Comparison of ENCODE assay signal across 9 cellular contexts in genomic region chr17:75087182-75087557, GRCh38. TPM values are rescaled to one million over a fixed set of nuclear protein-coding genes. Genes with fewer than 3 reads are reported as not detected.
DNase-seq lines count a peak whose midpoint lies in the region; ATAC-seq, FAIRE-seq and TF ChIP-seq lines count a peak whose summit lies in the region.
"Had no signal": no experiment of that assay in that cellular context is flagged by ENCODE, and none has a peak within 500 bp of the region (broad histone marks: within the 10 kb centered on the region; RNA-seq: fewer than 3 reads in every experiment).

No MANE protein-coding gene starts in this region.

- H3K9me3 Mint-ChIP-seq in T-helper 2 cell treated with Interferon-gamma antibody and Interleukin-4, amounts not matched to agents 5 μg/mL and 100 μg/mL, for 36 hours, result no peaks in the 10 kb centered on the region

- ATAC-seq in HepG2 (no peak), GM18520 (IDR thresholded peaks at IDR 0.05; ENCODE audit: unreplicated experiment) (no peak)

- peaks cover 97% of the 10 kb centered on the region for H3K4me1 ChIP-seq in HepG2 (ENCODE audit: insufficient read depth, low read length)
- H3K4me1 ChIP-seq in suprapubic skin, result peaks cover 52% of the 10 kb centered on the region

- TF ChIP-seq POLR2A in HepG2 (IDR thresholded peaks at IDR 0.05; ENCODE audit: insufficient read depth in 1 of 2, low read depth in 2 of 2, low read length in 2 of 2) (no peak), suprapubic skin (IDR thresholded peaks at IDR 0.05) (no peak)

- no peak; the same call in 1 of the 2 replicates for TF ChIP-seq RAD21 in HepG2 (CRISPR knock-in tag; IDR thresholded peaks at IDR 0.05)

- peak overlapping the region; percentile 90 for H3K4me2 ChIP-seq in HepG2 (ENCODE audit: low read depth, low read length)

- H3K4me3 Mint-ChIP-seq in T-helper 2 cell treated with Interferon-gamma antibody and Interleukin-4, amounts not matched to agents 5 μg/mL and 100 μg/mL, for 36 hours, result peak overlapping the region; percentile 79

- in situ Hi-C loops in astrocyte of the spinal cord (cut with HindIII; ENCODE audit: low sequenced_read_pairs), result no loop called here
- in situ Hi-C loops in HepG2 (cut with HindIII; ENCODE audit: extremely low pct_ligation_motif_present, low pct_unique_long_range_greater_than_20kb), result no loop called here

- H3K36me3 ChIP-seq in HepG2 (replicated peaks in 1 of 2; ENCODE audit: control insufficient read depth in 1 of 2, insufficient read depth in 2 of 2, low read length in 2 of 2) (no peaks in the 10 kb centered on the region), suprapubic skin (no peaks in the 10 kb centered on the region)

- POLR2A ChIA-PET in HepG2 (lab: Yijun Ruan, JAX), result interaction anchor here (0.7 to 3.8 kb wide), 13 partner anchors 8 to 202 kb away, joined by 3 to 20 read pairs (median 12); partner anchors contain the start of genes ARMC7, MRPL58 and SLC25A19

- CTCF ChIA-PET in HepG2 (lab: Yijun Ruan, JAX; ENCODE audit: low intra/inter-chr PET ratio, low total read pairs), result interaction anchor here (2.2 kb wide), 1 partner anchor 19 kb away, joined by 7 read pairs; no protein-coding TSS in a partner anchor

- H3K27ac ChIP-seq in HepG2 (ENCODE audit: extremely low read length, insufficient read depth, low read length) (peak overlapping the region; percentile 63), suprapubic skin (peak overlapping the region; percentile 87)

- H3K9me3 ChIP-seq in HepG2 (ENCODE audit: low read length) (no peaks in the 10 kb centered on the region), suprapubic skin (no peaks in the 10 kb centered on the region)

- 43% methylated on average over 12 of the region's 12 CpGs for WGBS in HepG2 (ENCODE audit: low lambda C conversion rate)
- WGBS in suprapubic skin, result 65% methylated on average over 12 of the region's 12 CpGs

- peak overlapping the region; percentile 72 for H3K27ac Mint-ChIP-seq in T-helper 2 cell treated with Interferon-gamma antibody and Interleukin-4, amounts not matched to agents 5 μg/mL and 100 μg/mL, for 36 hours

- peaks cover 37% of the 10 kb centered on the region for H3K4me1 Mint-ChIP-seq in T-helper 2 cell treated with Interferon-gamma antibody and Interleukin-4, amounts not matched to agents 5 μg/mL and 100 μg/mL, for 36 hours (ENCODE audit: low read depth)

- TF ChIP-seq CTCF in astrocyte of the spinal cord (IDR thresholded peaks at IDR 0.05; ENCODE audit: low read depth, low read length) (no peak), HepG2 (CRISPR knock-in tag; IDR thresholded peaks at IDR 0.05) (no peak), suprapubic skin (IDR thresholded peaks at IDR 0.05) (no peak)

- intact Hi-C loops in HepG2 (cut with micrococcal nuclease; ENCODE audit: unreplicated experiment), result loop anchor here (2.0 to 5.0 kb wide), 2 partner anchors 40 to 52 kb away; partner anchors contain the start of genes ATP5PD and KCTD2

- peaks cover 0 to 12% of the 10 kb centered on the region in 2 experiments; a peak in 2 of 5 replicates for H3K27me3 ChIP-seq in HepG2 (ENCODE audit: control insufficient read depth in 1 of 2, insufficient read depth in 2 of 2, low read length in 2 of 2)
- no peaks in the 10 kb centered on the region for H3K27me3 ChIP-seq in suprapubic skin

- H3K36me3 Mint-ChIP-seq in T-helper 2 cell treated with Interferon-gamma antibody and Interleukin-4, amounts not matched to agents 5 μg/mL and 100 μg/mL, for 36 hours (ENCODE audit: low read depth), result peaks cover 2% of the 10 kb centered on the region

- no peak overlapping the region for H2AFZ ChIP-seq in HepG2 (ENCODE audit: low read length)

- H3K9ac ChIP-seq in HepG2 (ENCODE audit: insufficient read depth, low read depth, low read length), result peak overlapping the region; percentile 66

- BruUV-seq in HepG2 (replicated peaks; lab: Mats Ljungman, UMichigan), result no TSS peak

- no peaks in the 10 kb centered on the region; the same call in 1 of the 2 replicates for H4K20me1 ChIP-seq in HepG2 (ENCODE audit: insufficient read depth, low read length)

- DNase-seq in T-helper 2 cell treated with Interferon-gamma antibody and Interleukin-4, amounts not matched to agents 5 μg/mL and 100 μg/mL, for 36 hours (ENCODE audit: low spot score), result no peak
- no peak for DNase-seq in T-helper 2 cell
- DNase-seq in astrocyte of the spinal cord (ENCODE audit: low read depth, low spot score), result no peak
- DNase-seq in HepG2 (ENCODE audit: low spot score), result no peak
- DNase-seq in suprapubic skin (ENCODE audit: low spot score in 2 of 2), result no peak
- no peak for DNase-seq in NCI-H748 (lab: John Stamatoyannopoulos, UW; ENCODE audit: unreplicated experiment)
- no peak for DNase-seq in NCI-H774 (lab: John Stamatoyannopoulos, UW)

- no peaks in the 10 kb centered on the region for H3K79me2 ChIP-seq in HepG2 (ENCODE audit: insufficient read depth, low read length)

- H3K4me3 ChIP-seq in astrocyte of the spinal cord (ENCODE audit: low read depth, low read length) (peak overlapping the region; percentile 44), HepG2 (replicated peaks in 1 of 3; ENCODE audit: insufficient read depth in 1 of 3, low read depth in 2 of 3, low read length in 3 of 3) (peak overlapping the region; percentile 57 to 76 (median 68)), suprapubic skin (peak overlapping the region; percentile 75)

- FAIRE-seq in HepG2 (lab: Jason Lieb, UNC), result no peak

- no peaks in the 10 kb centered on the region for H3K27me3 Mint-ChIP-seq in T-helper 2 cell treated with Interferon-gamma antibody and Interleukin-4, amounts not matched to agents 5 μg/mL and 100 μg/mL, for 36 hours (ENCODE audit: low read depth)

- TF ChIP-seq EP300 in HepG2 (IDR thresholded peaks at IDR 0.05; ENCODE audit: low read depth in 2 of 2, low read length in 2 of 2) (no peak), HepG2 (CRISPR knock-in tag; IDR thresholded peaks at IDR 0.05; ENCODE audit: borderline replicate concordance) (no peak), suprapubic skin (IDR thresholded peaks at IDR 0.05) (no peak)

RNA-seq across cellular contexts. Expression of gene SLC16A5, which starts 0.6 kb away (rescaled TPM):
- total RNA-seq in HepG2 (2016; rRNA removed; fragmentation: Illumina TruSeq; extraction: Trizol) (0.42 and 0.69 TPM in 2 replicates), suprapubic skin (10 to 100 TPM; 59.1 to 93.3 (median 61.4) TPM)
- 0.20 TPM in 1 of 2 replicates, not detected in the other for total RNA-seq in HepG2 (2016; cell fraction: cytosol; rRNA removed; fragmentation: Illumina TruSeq; extraction: Trizol; ENCODE audit: low read depth)
- 0.18 and 0.41 TPM in 2 replicates for total RNA-seq in HepG2 (2016; cell fraction: insoluble cytoplasmic fraction; rRNA removed; fragmentation: Illumina TruSeq; extraction: Trizol)
- total RNA-seq in HepG2 (2016; cell fraction: membrane; rRNA removed; fragmentation: Illumina TruSeq; extraction: Trizol), result 0.41 and 0.56 TPM in 2 replicates
- total RNA-seq in HepG2 (2016; cell fraction: nucleus; rRNA removed; fragmentation: Illumina TruSeq; extraction: Trizol), result 0.50 and 0.63 TPM in 2 replicates
- polyA plus RNA-seq in HepG2 (2011; rRNA removed), result 5.6 and 10.9 TPM in 2 replicates
- polyA plus RNA-seq in HepG2 (2011; cell fraction: cytosol; rRNA removed), result 5.4 and 6.9 TPM in 2 replicates
- 29.9 and 34.7 TPM in 2 replicates for polyA plus RNA-seq in HepG2 (2011; cell fraction: nucleus; rRNA removed)
- polyA plus RNA-seq in HepG2 (2012), result 2.2 and 2.9 TPM in 2 replicates
- polyA plus RNA-seq in HepG2 (2016; cell fraction: cytosol; fragmentation: Illumina TruSeq; extraction: Trizol; ENCODE audit: low read depth), result 0.05 and 0.19 TPM in 2 replicates
- 0.27 and 0.41 TPM in 2 replicates for polyA plus RNA-seq in HepG2 (2016; cell fraction: insoluble cytoplasmic fraction; fragmentation: Illumina TruSeq; extraction: Trizol; ENCODE audit: low read depth)
- 0.14 and 0.18 TPM in 2 replicates for polyA plus RNA-seq in HepG2 (2016; cell fraction: membrane; fragmentation: Illumina TruSeq; extraction: Trizol; ENCODE audit: low read depth)
- 0.77 and 1.00 TPM in 2 replicates for polyA plus RNA-seq in HepG2 (2016; cell fraction: nucleus; fragmentation: Illumina TruSeq; extraction: Trizol; ENCODE audit: insufficient read depth, low read depth)
- 20.1 and 31.6 TPM in 2 replicates for polyA minus RNA-seq in HepG2 (2011; rRNA and poly(A)+ RNA removed; ENCODE audit: low replicate concordance)
- polyA minus RNA-seq in HepG2 (2011; cell fraction: cytosol; rRNA and poly(A)+ RNA removed), result 4.4 and 5.7 TPM in 2 replicates
- 7.1 and 7.5 TPM in 2 replicates for polyA minus RNA-seq in HepG2 (2011; cell fraction: nucleus; rRNA and poly(A)+ RNA removed)
- total RNA-seq: A172 had no signal

RNA-seq across cellular contexts. Expression of gene ARMC7, which starts 22.6 kb away (rescaled TPM):
- total RNA-seq in HepG2 (2016; rRNA removed; fragmentation: Illumina TruSeq; extraction: Trizol), result 4.2 and 4.4 TPM in 2 replicates
- total RNA-seq in HepG2 (2016; cell fraction: cytosol; rRNA removed; fragmentation: Illumina TruSeq; extraction: Trizol; ENCODE audit: low read depth), result 1.8 TPM in 2 replicates
- 4.1 and 4.5 TPM in 2 replicates for total RNA-seq in HepG2 (2016; cell fraction: insoluble cytoplasmic fraction; rRNA removed; fragmentation: Illumina TruSeq; extraction: Trizol)
- 3.8 and 4.0 TPM in 2 replicates for total RNA-seq in HepG2 (2016; cell fraction: membrane; rRNA removed; fragmentation: Illumina TruSeq; extraction: Trizol)
- total RNA-seq in HepG2 (2016; cell fraction: nucleus; rRNA removed; fragmentation: Illumina TruSeq; extraction: Trizol), result 3.8 and 3.9 TPM in 2 replicates
- polyA plus RNA-seq in HepG2 (2011; rRNA removed), result 3.9 and 5.1 TPM in 2 replicates
- 4.8 TPM in 2 replicates for polyA plus RNA-seq in HepG2 (2011; cell fraction: cytosol; rRNA removed)
- 6.2 and 6.9 TPM in 2 replicates for polyA plus RNA-seq in HepG2 (2011; cell fraction: nucleus; rRNA removed)
- 6.6 and 10.2 TPM in 2 replicates for polyA plus RNA-seq in HepG2 (2012)
- 2.1 and 2.2 TPM in 2 replicates for polyA plus RNA-seq in HepG2 (2016; cell fraction: cytosol; fragmentation: Illumina TruSeq; extraction: Trizol; ENCODE audit: low read depth)
- 8.6 and 11.0 TPM in 2 replicates for polyA plus RNA-seq in HepG2 (2016; cell fraction: insoluble cytoplasmic fraction; fragmentation: Illumina TruSeq; extraction: Trizol; ENCODE audit: low read depth)
- polyA plus RNA-seq in HepG2 (2016; cell fraction: membrane; fragmentation: Illumina TruSeq; extraction: Trizol; ENCODE audit: low read depth), result 4.0 and 4.8 TPM in 2 replicates
- 7.7 and 8.7 TPM in 2 replicates for polyA plus RNA-seq in HepG2 (2016; cell fraction: nucleus; fragmentation: Illumina TruSeq; extraction: Trizol; ENCODE audit: insufficient read depth, low read depth)
- polyA minus RNA-seq in HepG2 (2011; rRNA and poly(A)+ RNA removed; ENCODE audit: low replicate concordance), result 9.1 and 17.2 TPM in 2 replicates
- polyA minus RNA-seq in HepG2 (2011; cell fraction: cytosol; rRNA and poly(A)+ RNA removed), result 4.5 and 4.6 TPM in 2 replicates
- 7.9 and 8.1 TPM in 2 replicates for polyA minus RNA-seq in HepG2 (2011; cell fraction: nucleus; rRNA and poly(A)+ RNA removed)
- total RNA-seq in suprapubic skin, result 10 to 100 TPM in 2 of 4 donors, 1 to 10 TPM in 2; 7.5 to 15.5 (median 10.5) TPM

RNA-seq across cellular contexts. Expression of gene KCTD2, which starts 40.1 kb away (rescaled TPM):
- 27.5 and 28.3 TPM in 2 replicates for total RNA-seq in HepG2 (2016; rRNA removed; fragmentation: Illumina TruSeq; extraction: Trizol)
- 3.8 and 5.6 TPM in 2 replicates for total RNA-seq in HepG2 (2016; cell fraction: cytosol; rRNA removed; fragmentation: Illumina TruSeq; extraction: Trizol; ENCODE audit: low read depth)
- 24.3 and 26.6 TPM in 2 replicates for total RNA-seq in HepG2 (2016; cell fraction: insoluble cytoplasmic fraction; rRNA removed; fragmentation: Illumina TruSeq; extraction: Trizol)
- total RNA-seq in HepG2 (2016; cell fraction: membrane; rRNA removed; fragmentation: Illumina TruSeq; extraction: Trizol), result 15.3 and 15.8 TPM in 2 replicates
- total RNA-seq in HepG2 (2016; cell fraction: nucleus; rRNA removed; fragmentation: Illumina TruSeq; extraction: Trizol), result 16.1 TPM in 2 replicates
- polyA plus RNA-seq in HepG2 (2011; rRNA removed), result 32.6 and 35.2 TPM in 2 replicates
- 26.2 and 29.9 TPM in 2 replicates for polyA plus RNA-seq in HepG2 (2011; cell fraction: cytosol; rRNA removed)
- 26.6 and 29.2 TPM in 2 replicates for polyA plus RNA-seq in HepG2 (2011; cell fraction: nucleus; rRNA removed)
- polyA plus RNA-seq in HepG2 (2012), result 15.9 and 21.3 TPM in 2 replicates
- 2.8 and 2.9 TPM in 2 replicates for polyA plus RNA-seq in HepG2 (2016; cell fraction: cytosol; fragmentation: Illumina TruSeq; extraction: Trizol; ENCODE audit: low read depth)
- polyA plus RNA-seq in HepG2 (2016; cell fraction: insoluble cytoplasmic fraction; fragmentation: Illumina TruSeq; extraction: Trizol; ENCODE audit: low read depth), result 23.4 and 28.3 TPM in 2 replicates
- 9.8 and 10.2 TPM in 2 replicates for polyA plus RNA-seq in HepG2 (2016; cell fraction: membrane; fragmentation: Illumina TruSeq; extraction: Trizol; ENCODE audit: low read depth)
- 26.8 and 29.5 TPM in 2 replicates for polyA plus RNA-seq in HepG2 (2016; cell fraction: nucleus; fragmentation: Illumina TruSeq; extraction: Trizol; ENCODE audit: insufficient read depth, low read depth)
- 25.3 and 27.5 TPM in 2 replicates for polyA minus RNA-seq in HepG2 (2011; rRNA and poly(A)+ RNA removed; ENCODE audit: low replicate concordance)
- polyA minus RNA-seq in HepG2 (2011; cell fraction: cytosol; rRNA and poly(A)+ RNA removed), result 11.1 and 12.5 TPM in 2 replicates
- 9.7 and 12.8 TPM in 2 replicates for polyA minus RNA-seq in HepG2 (2011; cell fraction: nucleus; rRNA and poly(A)+ RNA removed)
- total RNA-seq in suprapubic skin, result 10 to 100 TPM; 25.3 to 37.7 (median 31.3) TPM

RNA-seq across cellular contexts. Expression of gene ATP5PD, which starts 40.4 kb away (rescaled TPM):
- total RNA-seq in HepG2 (2016; rRNA removed; fragmentation: Illumina TruSeq; extraction: Trizol) (428 and 565 TPM in 2 replicates), suprapubic skin (100 to 1,000 TPM; 167 to 312 (median 272) TPM)
- total RNA-seq in HepG2 (2016; cell fraction: cytosol; rRNA removed; fragmentation: Illumina TruSeq; extraction: Trizol; ENCODE audit: low read depth), result 145 and 147 TPM in 2 replicates
- 423 and 597 TPM in 2 replicates for total RNA-seq in HepG2 (2016; cell fraction: insoluble cytoplasmic fraction; rRNA removed; fragmentation: Illumina TruSeq; extraction: Trizol)
- total RNA-seq in HepG2 (2016; cell fraction: membrane; rRNA removed; fragmentation: Illumina TruSeq; extraction: Trizol), result 127 and 132 TPM in 2 replicates
- total RNA-seq in HepG2 (2016; cell fraction: nucleus; rRNA removed; fragmentation: Illumina TruSeq; extraction: Trizol), result 130 and 138 TPM in 2 replicates
- 151 and 158 TPM in 2 replicates for polyA plus RNA-seq in HepG2 (2011; rRNA removed)
- polyA plus RNA-seq in HepG2 (2011; cell fraction: cytosol; rRNA removed), result 234 and 269 TPM in 2 replicates
- 56.2 and 75.0 TPM in 2 replicates for polyA plus RNA-seq in HepG2 (2011; cell fraction: nucleus; rRNA removed)
- 326 and 491 TPM in 2 replicates for polyA plus RNA-seq in HepG2 (2012)
- polyA plus RNA-seq in HepG2 (2016; cell fraction: cytosol; fragmentation: Illumina TruSeq; extraction: Trizol; ENCODE audit: low read depth), result 154 and 165 TPM in 2 replicates
- 570 and 628 TPM in 2 replicates for polyA plus RNA-seq in HepG2 (2016; cell fraction: insoluble cytoplasmic fraction; fragmentation: Illumina TruSeq; extraction: Trizol; ENCODE audit: low read depth)
- polyA plus RNA-seq in HepG2 (2016; cell fraction: membrane; fragmentation: Illumina TruSeq; extraction: Trizol; ENCODE audit: low read depth), result 119 and 124 TPM in 2 replicates
- polyA plus RNA-seq in HepG2 (2016; cell fraction: nucleus; fragmentation: Illumina TruSeq; extraction: Trizol; ENCODE audit: insufficient read depth, low read depth), result 239 and 245 TPM in 2 replicates
- 144 and 283 TPM in 2 replicates for polyA minus RNA-seq in HepG2 (2011; rRNA and poly(A)+ RNA removed; ENCODE audit: low replicate concordance)
- polyA minus RNA-seq in HepG2 (2011; cell fraction: cytosol; rRNA and poly(A)+ RNA removed), result 85.5 and 89.1 TPM in 2 replicates
- polyA minus RNA-seq in HepG2 (2011; cell fraction: nucleus; rRNA and poly(A)+ RNA removed), result 33.7 and 56.1 TPM in 2 replicates

RNA-seq across cellular contexts. Expression of gene NT5C, which starts 44.4 kb away (rescaled TPM):
- total RNA-seq in HepG2 (2016; rRNA removed; fragmentation: Illumina TruSeq; extraction: Trizol) (31.4 and 48.6 TPM in 2 replicates), suprapubic skin (10 to 100 TPM; 58.6 to 86.7 (median 69.6) TPM)
- total RNA-seq in HepG2 (2016; cell fraction: cytosol; rRNA removed; fragmentation: Illumina TruSeq; extraction: Trizol; ENCODE audit: low read depth), result 21.9 and 22.5 TPM in 2 replicates
- total RNA-seq in HepG2 (2016; cell fraction: insoluble cytoplasmic fraction; rRNA removed; fragmentation: Illumina TruSeq; extraction: Trizol), result 34.5 and 55.6 TPM in 2 replicates
- total RNA-seq in HepG2 (2016; cell fraction: membrane; rRNA removed; fragmentation: Illumina TruSeq; extraction: Trizol), result 26.2 and 30.0 TPM in 2 replicates
- 41.8 and 49.7 TPM in 2 replicates for total RNA-seq in HepG2 (2016; cell fraction: nucleus; rRNA removed; fragmentation: Illumina TruSeq; extraction: Trizol)
- 42.8 and 42.9 TPM in 2 replicates for polyA plus RNA-seq in HepG2 (2011; rRNA removed)
- 24.5 and 47.2 TPM in 2 replicates for polyA plus RNA-seq in HepG2 (2011; cell fraction: cytosol; rRNA removed)
- polyA plus RNA-seq in HepG2 (2011; cell fraction: nucleus; rRNA removed), result 143 and 153 TPM in 2 replicates
- 22.5 and 24.0 TPM in 2 replicates for polyA plus RNA-seq in HepG2 (2012)
- 20.3 and 23.1 TPM in 2 replicates for polyA plus RNA-seq in HepG2 (2016; cell fraction: cytosol; fragmentation: Illumina TruSeq; extraction: Trizol; ENCODE audit: low read depth)
- polyA plus RNA-seq in HepG2 (2016; cell fraction: insoluble cytoplasmic fraction; fragmentation: Illumina TruSeq; extraction: Trizol; ENCODE audit: low read depth), result 30.7 and 32.5 TPM in 2 replicates
- 20.1 and 23.2 TPM in 2 replicates for polyA plus RNA-seq in HepG2 (2016; cell fraction: membrane; fragmentation: Illumina TruSeq; extraction: Trizol; ENCODE audit: low read depth)
- 95.9 and 100 TPM in 2 replicates for polyA plus RNA-seq in HepG2 (2016; cell fraction: nucleus; fragmentation: Illumina TruSeq; extraction: Trizol; ENCODE audit: insufficient read depth, low read depth)
- polyA minus RNA-seq in HepG2 (2011; rRNA and poly(A)+ RNA removed; ENCODE audit: low replicate concordance), result 14.0 and 27.7 TPM in 2 replicates
- polyA minus RNA-seq in HepG2 (2011; cell fraction: cytosol; rRNA and poly(A)+ RNA removed), result 5.2 and 5.9 TPM in 2 replicates
- 21.5 and 23.6 TPM in 2 replicates for polyA minus RNA-seq in HepG2 (2011; cell fraction: nucleus; rRNA and poly(A)+ RNA removed)

Comparison
In these comparisons a context has a peak if more than half of its experiments do, and no peak if none do; other contexts are left out.
1. RNA of gene SLC16A5, which starts 0.6 kb away (total RNA-seq): 59.1 to 93.3 TPM in suprapubic skin; 0.18 to 0.69 TPM in HepG2; every median in the first group is over 10 times any median in the second.
2. Peak in every context shown above with its lines, with median percentiles within 50 percentile points of each other: H3K4me3 ChIP-seq.